In the genomic region with DNA sequence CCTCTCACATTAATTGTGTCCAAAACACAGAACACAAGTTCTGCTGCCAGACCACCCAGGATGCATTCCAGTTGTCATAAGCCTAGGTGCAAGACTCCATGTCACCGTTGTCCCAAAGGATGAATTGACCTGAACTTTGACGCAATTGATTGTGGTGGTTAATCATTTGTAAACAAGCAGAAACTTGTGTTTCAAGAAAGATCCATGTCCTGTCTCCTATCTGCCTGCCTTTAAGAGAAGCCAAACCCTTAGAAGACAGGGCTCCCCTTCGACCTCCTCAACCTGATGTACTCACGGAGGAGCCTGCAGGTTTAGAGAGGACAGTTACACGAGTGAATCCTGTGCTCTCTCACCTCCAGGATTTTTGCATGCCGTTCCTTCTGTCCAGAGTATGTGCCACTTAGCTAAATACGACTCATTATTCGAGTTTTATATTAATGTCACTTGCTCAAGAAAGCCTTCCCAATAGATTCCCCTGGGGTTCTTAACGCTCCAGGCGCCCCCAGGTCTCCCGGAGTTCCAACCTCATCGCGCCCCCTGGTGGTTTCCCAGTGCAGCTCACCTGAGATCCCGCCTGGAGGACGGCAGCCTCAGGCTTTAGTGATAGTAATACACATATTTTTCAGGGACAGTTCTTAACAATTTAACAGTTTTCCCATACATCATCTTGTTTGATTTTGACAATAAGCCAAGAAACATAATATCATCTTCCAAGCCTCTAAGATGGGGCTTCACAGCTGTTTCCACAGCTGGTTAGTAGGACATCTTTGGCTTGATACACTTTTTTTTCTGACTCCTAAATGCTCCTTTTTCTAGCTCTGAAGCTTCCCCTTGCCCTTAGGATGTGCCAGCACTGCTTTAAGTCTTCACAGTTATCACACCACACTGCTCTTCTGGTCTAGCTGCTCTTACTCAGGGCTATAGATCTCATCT, we compare ENCODE assay signal across 10 cellular contexts. TPM values are rescaled to one million over a fixed set of nuclear protein-coding genes. Genes with fewer than 3 reads are reported as not detected.
DNase-seq lines count a peak whose midpoint lies in the region; ATAC-seq and TF ChIP-seq lines count a peak whose summit lies in the region.
"Had no signal": no experiment of that assay in that cellular context is flagged by ENCODE, and none has a peak within 500 bp of the region (broad histone marks: within the 10 kb centered on the region; RNA-seq: fewer than 3 reads in every experiment).

No MANE protein-coding gene starts in this region.

- H3K9me3 ChIP-seq in IMR-90 (ENCODE audit: control insufficient read depth, insufficient read depth, low read length), result no peaks in the 10 kb centered on the region
- no peaks in the 10 kb centered on the region for H3K9me3 ChIP-seq in colonic mucosa
- H3K9me3 ChIP-seq in gastroesophageal sphincter, result peaks cover 0 to 9% (median 0%) of the 10 kb centered on the region in 3 donors

- no peak overlapping the region; the same call in 1 of the 2 replicates for H3K18ac ChIP-seq in IMR-90 (ENCODE audit: low read depth, low read length)

- no peak overlapping the region for H3K4me3 ChIP-seq in IMR-90 (ENCODE audit: insufficient read depth, low read depth, low read length)
- H3K4me3 ChIP-seq in colonic mucosa, result no peak overlapping the region
- no peak overlapping the region for H3K4me3 ChIP-seq in gastroesophageal sphincter

- no peak overlapping the region for H3K4me2 ChIP-seq in IMR-90 (ENCODE audit: low read depth, low read length)

- H3K27ac ChIP-seq in IMR-90 (ENCODE audit: insufficient read depth, low read length) (no peak overlapping the region), colonic mucosa (no peak overlapping the region), gastroesophageal sphincter (no peak overlapping the region)

- H2BK15ac ChIP-seq in IMR-90 (ENCODE audit: low read depth, low read length), result no peak overlapping the region

- peak; percentile 50 for TF ChIP-seq CTCF in IMR-90 (conservative IDR thresholded peaks at IDR 0.05; ENCODE audit: low read depth, low read length)
- TF ChIP-seq CTCF in colonic mucosa (IDR thresholded peaks at IDR 0.05), result no peak
- TF ChIP-seq CTCF in nephron progenitor cell (IDR thresholded peaks at IDR 0.05), result peak; percentile 72
- peak in 1 of 4 experiments; percentile 31 for TF ChIP-seq CTCF in gastroesophageal sphincter (IDR thresholded peaks at IDR 0.05)

- H4K91ac ChIP-seq in IMR-90 (ENCODE audit: insufficient read depth, low read depth, low read length), result peak overlapping the region; percentile 24; the same call in 1 of the 2 replicates

- H4K20me1 ChIP-seq in IMR-90 (ENCODE audit: insufficient read depth, low read length), result no peaks in the 10 kb centered on the region

- H3K9ac ChIP-seq in IMR-90 (ENCODE audit: low read depth, low read length), result no peak overlapping the region
- no peak overlapping the region for H3K9ac ChIP-seq in colonic mucosa (ENCODE audit: low read depth in 2 of 2, low read length in 2 of 2)

- no peak overlapping the region for H2BK5ac ChIP-seq in IMR-90 (ENCODE audit: low read depth, low read length, poor library complexity, severe bottlenecking)

- H3K14ac ChIP-seq in IMR-90 (replicated peaks; ENCODE audit: low read depth, low read length), result no peak overlapping the region

- H4K5ac ChIP-seq in IMR-90 (ENCODE audit: low read depth, low read length), result no peak overlapping the region

- H3K4me1 ChIP-seq in IMR-90 (ENCODE audit: control insufficient read depth, insufficient read depth, low read length) (no peaks in the 10 kb centered on the region; the same call in 1 of the 2 replicates), colonic mucosa (no peaks in the 10 kb centered on the region), gastroesophageal sphincter (no peaks in the 10 kb centered on the region)

- no peak overlapping the region for H3K4me3 Mint-ChIP-seq in nephron progenitor cell

- no peak overlapping the region for H3K23ac ChIP-seq in IMR-90 (ENCODE audit: low read depth, low read length)

- in situ Hi-C loops in IMR-90 (cut with MboI; ENCODE audit: low sequenced_read_pairs), result no loop called here

- H2AK9ac ChIP-seq in IMR-90 (replicated peaks; ENCODE audit: low read depth, low read length, poor library complexity), result no peak overlapping the region

- H2BK120ac ChIP-seq in IMR-90 (ENCODE audit: low read depth, low read length), result no peak overlapping the region; the same call in 1 of the 2 replicates

- H3K9me1 ChIP-seq in IMR-90 (ENCODE audit: insufficient read depth, low read length), result no peaks in the 10 kb centered on the region; the same call in 1 of the 2 replicates

- peak overlapping the region; percentile 35; the same call in 1 of the 2 replicates for H2BK20ac ChIP-seq in IMR-90 (ENCODE audit: low read depth, low read length)

- H3K9me3 Mint-ChIP-seq in nephron progenitor cell, result no peaks in the 10 kb centered on the region
- H3K9me3 Mint-ChIP-seq: activated T-helper 2 cell treated with anti-CD3 and anti-CD28 coated beads, Interferon-gamma antibody, Interleukin-2, Interleukin-4, amounts not matched to agents 10 μg/mL and 5 μg/mL and 100 μg/mL, durations not matched to agents 14 hours and 24 hours and 36 hours had no signal

- TF ChIP-seq POLR2A in IMR-90 (IDR thresholded peaks at IDR 0.05; ENCODE audit: low read depth, low read length) (no peak), gastroesophageal sphincter (IDR thresholded peaks at IDR 0.05) (no peak)

- H3K27me3 Mint-ChIP-seq in nephron progenitor cell (ENCODE audit: low read depth, poor library complexity), result peaks cover 8% of the 10 kb centered on the region

- intact Hi-C loops in IMR-90 (cut with micrococcal nuclease), result loop anchor here (5.0 kb wide), 1 partner anchor 136 kb away; no protein-coding TSS in a partner anchor
- intact Hi-C loops in colonic mucosa (cut with DNase I), result no loop called here

- ATAC-seq in IMR-90 (ENCODE audit: low read depth) (no peak), gastroesophageal sphincter (no peak)

- BruUV-seq in IMR-90 (replicated peaks; lab: Mats Ljungman, UMichigan), result no TSS peak

- H3K4ac ChIP-seq in IMR-90 (ENCODE audit: low read depth, low read length), result no peak overlapping the region

- H3K27me3 ChIP-seq in IMR-90 (ENCODE audit: control insufficient read depth, insufficient read depth, low read length) (no peaks in the 10 kb centered on the region; the same call in none of the 2 replicates), colonic mucosa (no peaks in the 10 kb centered on the region), gastroesophageal sphincter (peaks cover 5% of the 10 kb centered on the region)

- no peak overlapping the region for H3K27ac Mint-ChIP-seq in nephron progenitor cell
- H3K27ac Mint-ChIP-seq: activated T-helper 2 cell treated with anti-CD3 and anti-CD28 coated beads, Interferon-gamma antibody, Interleukin-2, Interleukin-4, amounts not matched to agents 10 μg/mL and 5 μg/mL and 100 μg/mL, durations not matched to agents 14 hours and 24 hours and 36 hours had no signal

- DNase-seq in EH (ENCODE audit: low read depth) (peak; percentile 47), IMR-90 (peak; percentile 15), colonic mucosa (peak; percentile 24), nephron progenitor cell (peak; percentile 69), SK-N-DZ (ENCODE audit: low spot score) (no peak), NCI-H2107 (lab: John Stamatoyannopoulos, UW) (no peak)
- no peak for DNase-seq in effector CD4-positive, alpha-beta T cell
- DNase-seq: NCI-H226 had no signal

- H3K4me1 Mint-ChIP-seq in nephron progenitor cell, result peaks cover 5% of the 10 kb centered on the region

- H3K36me3 ChIP-seq in IMR-90 (ENCODE audit: control insufficient read depth, insufficient read depth, low read length) (no peaks in the 10 kb centered on the region), colonic mucosa (no peaks in the 10 kb centered on the region), gastroesophageal sphincter (no peaks in the 10 kb centered on the region)

- no peak overlapping the region; a peak in 1 of 4 replicates for H4K8ac ChIP-seq in IMR-90 (ENCODE audit: low read depth in 2 of 2, low read length in 2 of 2)

- dilution Hi-C loops in IMR-90 (cut with HindIII; ENCODE audit: low sequenced_read_pairs, unreplicated experiment), result no loop called here

- H2AK5ac ChIP-seq in IMR-90 (ENCODE audit: low read depth, low read length), result no peak overlapping the region

- CTCF ChIA-PET in IMR-90 (lab: Yijun Ruan, JAX), result interaction anchor here (0.5 to 1.0 kb wide), 2 partner anchors 22 to 53 kb away, joined by 3 read pairs; no protein-coding TSS in a partner anchor

- POLR2A ChIA-PET in IMR-90 (lab: Charles Lee; ENCODE audit: unreplicated experiment), result no interaction called here

- H3K79me1 ChIP-seq in IMR-90 (ENCODE audit: low read depth in 1 of 2, low read length in 2 of 2), result no peaks in the 10 kb centered on the region

- peak overlapping the region; percentile 28 for H2AFZ ChIP-seq in IMR-90 (replicated peaks; ENCODE audit: low read length, poor library complexity)

- H3K36me3 Mint-ChIP-seq in nephron progenitor cell (ENCODE audit: low read depth), result no peaks in the 10 kb centered on the region

- peak; percentile 43 for TF ChIP-seq RAD21 in IMR-90 (IDR thresholded peaks at IDR 0.05; ENCODE audit: low read length)

- TF ChIP-seq EP300 in gastroesophageal sphincter (IDR thresholded peaks at IDR 0.05), result no peak

- no peak overlapping the region for H3K56ac ChIP-seq in IMR-90 (ENCODE audit: extremely low read depth, insufficient read depth, low read length)

- 54% methylated on average over 3 of the region's 15 CpGs; no CpG with 5 or more reads in 1 of the 2 experiments for WGBS in IMR-90 (ENCODE audit: extremely low coverage in 2 of 2, insufficient read length in 1 of 2), 2 experiments
- 29 to 34% methylated on average over 7 to 15 of the region's 15 CpGs for WGBS in gastroesophageal sphincter (ENCODE audit: low coverage in 1 of 2), 2 donors

TF ChIP-seq in IMR-90, 13 proteins besides CTCF, POLR2A, EP300 and RAD21 (continues in another document):
- TF ChIP-seq RCOR1 (IDR thresholded peaks at IDR 0.05; ENCODE audit: insufficient replicate concordance, low read length) (no peak), CHD1 (IDR thresholded peaks at IDR 0.05; ENCODE audit: low read depth, low read length) (no peak), FOS (IDR thresholded peaks at IDR 0.05; ENCODE audit: low read depth, low read length) (no peak), RFX5 (IDR thresholded peaks at IDR 0.05; ENCODE audit: low read depth, low read length) (no peak)
- TF ChIP-seq, protein P1, sequence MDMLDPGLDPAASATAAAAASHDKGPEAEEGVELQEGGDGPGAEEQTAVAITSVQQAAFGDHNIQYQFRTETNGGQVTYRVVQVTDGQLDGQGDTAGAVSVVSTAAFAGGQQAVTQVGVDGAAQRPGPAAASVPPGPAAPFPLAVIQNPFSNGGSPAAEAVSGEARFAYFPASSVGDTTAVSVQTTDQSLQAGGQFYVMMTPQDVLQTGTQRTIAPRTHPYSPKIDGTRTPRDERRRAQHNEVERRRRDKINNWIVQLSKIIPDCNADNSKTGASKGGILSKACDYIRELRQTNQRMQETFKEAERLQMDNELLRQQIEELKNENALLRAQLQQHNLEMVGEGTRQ (IDR thresholded peaks at IDR 0.05; ENCODE audit: low read depth, low read length), result no peak

RNA-seq across cellular contexts. Expression of gene C8B, which starts 2.4 kb away (rescaled TPM):
- not detected in 2 replicates for total RNA-seq in IMR-90 (2012; rRNA removed)
- polyA plus RNA-seq in IMR-90 (2012; rRNA removed), result not detected in 2 replicates
- polyA plus RNA-seq in IMR-90 (2012; cell fraction: cytosol; rRNA removed), result not detected in 2 replicates
- not detected in 2 replicates for polyA plus RNA-seq in IMR-90 (2012; cell fraction: nucleus; rRNA removed; ENCODE audit: low replicate concordance)
- total RNA-seq in colonic mucosa, result not detected
- polyA plus RNA-seq in SK-N-DZ (2014; cell fraction: cytosol; rRNA removed), result not detected in 2 replicates
- polyA plus RNA-seq in SK-N-DZ (2014; cell fraction: nucleus; rRNA removed), result not detected in 2 replicates
- total RNA-seq in gastroesophageal sphincter, result not detected
- total RNA-seq: activated T-helper 2 cell treated with anti-CD3 and anti-CD28 coated beads, Interferon-gamma antibody, Interleukin-2, Interleukin-4, amounts not matched to agents 10 μg/mL and 5 μg/mL and 100 μg/mL, durations not matched to agents 14 hours and 24 hours and 36 hours had no signal

Comparison
In these comparisons a context has a peak if more than half of its experiments do, and no peak if none do; other contexts are left out.
1. DNase-seq: peak in EH (single experiment), IMR-90 (single experiment), colonic mucosa (single experiment) and nephron progenitor cell (single experiment); none in SK-N-DZ (single experiment), effector CD4-positive, alpha-beta T cell (single experiment) and NCI-H2107 (single experiment).